ENCODE assay signal across 23 cellular contexts in the genomic region with DNA sequence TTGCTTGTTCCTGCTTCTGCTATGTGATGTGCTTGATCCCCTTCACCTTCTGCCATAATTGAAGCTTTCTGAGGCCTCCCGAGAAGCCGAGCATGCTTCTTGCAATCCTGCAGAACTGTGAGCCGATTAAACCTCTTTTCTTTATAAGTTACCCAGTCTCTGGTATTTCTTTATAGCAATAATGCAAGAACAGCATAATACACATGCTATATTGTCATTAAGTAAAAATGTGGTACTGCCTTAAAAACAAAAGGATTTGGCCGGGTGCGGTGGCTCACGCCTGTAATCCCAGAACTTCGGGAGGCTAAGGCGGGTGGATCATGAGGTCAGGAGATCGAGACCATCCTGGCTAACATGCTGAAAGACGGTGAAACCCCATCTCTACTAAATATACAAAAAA. TPM values are rescaled to one million over a fixed set of nuclear protein-coding genes. Genes with fewer than 3 reads are reported as not detected.
DNase-seq lines count a peak whose midpoint lies in the region; ATAC-seq, FAIRE-seq and TF ChIP-seq lines count a peak whose summit lies in the region.
"Had no signal": no experiment of that assay in that cellular context is flagged by ENCODE, and none has a peak within 500 bp of the region (broad histone marks: within the 10 kb centered on the region; RNA-seq: fewer than 3 reads in every experiment).

No MANE protein-coding gene starts in this region.

- no peaks in the 10 kb centered on the region for H3K27me3 Mint-ChIP-seq in stimulated activated naive CD8-positive, alpha-beta T cell treated with anti-CD3 and anti-CD28 coated beads, Interleukin-15, amount 100 ng/mL, for 72 hours
- H3K27me3 Mint-ChIP-seq in CD4-positive, CD25-positive, alpha-beta regulatory T cell: peaks cover 4% of the 10 kb centered on the region
- H3K27me3 Mint-ChIP-seq: CD4-positive, alpha-beta T cell had no signal

- no peaks in the 10 kb centered on the region for H3K4me1 ChIP-seq in CD4-positive, CD25-positive, alpha-beta regulatory T cell (ENCODE audit: control insufficient read depth, insufficient read depth, low read length, poor library complexity, severe bottlenecking)
- no peaks in the 10 kb centered on the region for H3K4me1 ChIP-seq in K562 (replicated peaks in 1 of 2; ENCODE audit: control insufficient read depth in 2 of 2, insufficient read depth in 2 of 2, low read length in 2 of 2)
- H3K4me1 ChIP-seq: BE2C, BLaER1, Caco-2 had no signal

- H3K9me1 ChIP-seq in K562 (ENCODE audit: control insufficient read depth, insufficient read depth, low read length): no peaks in the 10 kb centered on the region

- no peaks in the 10 kb centered on the region for H3K9me3 ChIP-seq in CD4-positive, CD25-positive, alpha-beta regulatory T cell (ENCODE audit: control insufficient read depth in 2 of 2, low read length in 2 of 2)
- H3K9me3 ChIP-seq in K562 (replicated peaks; ENCODE audit: control insufficient read depth, insufficient read depth, low read depth, low read length): no peaks in the 10 kb centered on the region
- H3K9me3 ChIP-seq: BE2C, Caco-2 had no signal

- no peak for TF ChIP-seq EP300 in K562 (IDR thresholded peaks at IDR 0.05; ENCODE audit: low read length)

- CTCF ChIA-PET in K562 (lab: Yijun Ruan, JAX; ENCODE audit: low intra/inter-chr PET ratio): no interaction called here

- H3K9me3 Mint-ChIP-seq in stimulated activated naive CD8-positive, alpha-beta T cell treated with anti-CD3 and anti-CD28 coated beads, Interleukin-15, amount 100 ng/mL, for 72 hours: no peaks in the 10 kb centered on the region
- H3K9me3 Mint-ChIP-seq in CD4-positive, CD25-positive, alpha-beta regulatory T cell: peaks cover 0 to 1% (median 0%) of the 10 kb centered on the region in 7 donors
- H3K9me3 Mint-ChIP-seq: CD4-positive, alpha-beta T cell; CD8-positive, alpha-beta T cell had no signal

- H3K79me2 ChIP-seq in K562 (ENCODE audit: control insufficient read depth, insufficient read depth, low read length): no peaks in the 10 kb centered on the region

- no peak overlapping the region for H3K4me3 ChIP-seq in CD4-positive, CD25-positive, alpha-beta regulatory T cell (ENCODE audit: low read depth, low read length)
- H3K4me3 ChIP-seq in K562: no peak overlapping the region
- H3K4me3 ChIP-seq: BLaER1 had no signal

- no peak for TF ChIP-seq CTCF in K562 (IDR thresholded peaks at IDR 0.05 in 2 of 3, conservative IDR thresholded peaks at IDR 0.05 in 1 of 3; ENCODE audit: insufficient read depth in 2 of 3, low read depth in 1 of 3, low read length in 3 of 3)

- H3K27me3 ChIP-seq in CD4-positive, CD25-positive, alpha-beta regulatory T cell (ENCODE audit: control insufficient read depth, insufficient read depth, low read length): no peaks in the 10 kb centered on the region
- H3K27me3 ChIP-seq in K562 (ENCODE audit: control insufficient read depth in 2 of 2, insufficient read depth in 2 of 2, low read length in 2 of 2): no peaks in the 10 kb centered on the region
- H3K27me3 ChIP-seq: BE2C, BLaER1 had no signal

- H3K4me1 Mint-ChIP-seq in stimulated activated naive CD8-positive, alpha-beta T cell treated with anti-CD3 and anti-CD28 coated beads, Interleukin-15, amount 100 ng/mL, for 72 hours: peaks cover under 1% of the 10 kb centered on the region
- peaks cover 2 to 5% (median 3%) of the 10 kb centered on the region in 4 donors for H3K4me1 Mint-ChIP-seq in CD4-positive, CD25-positive, alpha-beta regulatory T cell
- H3K4me1 Mint-ChIP-seq: CD14-positive monocyte had no signal

- no peak for ATAC-seq in stimulated activated naive CD8-positive, alpha-beta T cell treated with anti-CD3 and anti-CD28 coated beads, Interleukin-15, amount 100 ng/mL, for 72 hours
- no peak for ATAC-seq in stimulated activated naive CD8-positive, alpha-beta T cell treated with anti-CD3 and anti-CD28 coated beads, Interleukin-15, Interleukin-2, amounts not matched to agents 100 U/mL and 50 U/mL, for 24 hours
- ATAC-seq in CD4-positive, CD25-positive, alpha-beta regulatory T cell (ENCODE audit: low read depth in 2 of 2): no peak
- no peak for ATAC-seq in K562
- no peak for ATAC-seq in SK-N-SH treated with all-trans-retinoic acid at 6 μM for 48 hours
- ATAC-seq: CD8-positive, alpha-beta T cell had no signal

- no peak overlapping the region for H3K27ac ChIP-seq in CD4-positive, CD25-positive, alpha-beta regulatory T cell (ENCODE audit: insufficient read depth, low read length, poor library complexity, severe bottlenecking)
- H3K27ac ChIP-seq in K562 (ENCODE audit: extremely low read depth, low read depth, low read length): no peak overlapping the region
- H3K27ac ChIP-seq: BLaER1 had no signal

- H3K36me3 ChIP-seq in CD4-positive, CD25-positive, alpha-beta regulatory T cell (ENCODE audit: control insufficient read depth, insufficient read depth, low read length): peaks cover 12% of the 10 kb centered on the region
- H3K36me3 ChIP-seq in K562 (ENCODE audit: control insufficient read depth, insufficient read depth, low read length): peaks cover 2% of the 10 kb centered on the region; the same call in 1 of the 3 replicates

- no peak for TF ChIP-seq RAD21 in K562 (CRISPR knock-in tag; conservative IDR thresholded peaks at IDR 0.05 in 1 of 2, IDR thresholded peaks at IDR 0.05 in 1 of 2)

- H3K4me2 ChIP-seq in K562 (ENCODE audit: insufficient read depth, low read length): no peak overlapping the region
- H3K4me2 ChIP-seq: BLaER1 had no signal

- H3K9ac ChIP-seq in K562 (ENCODE audit: insufficient read depth in 1 of 2, low read depth in 2 of 2, low read length in 2 of 2): no peak overlapping the region
- H3K9ac ChIP-seq: BLaER1 had no signal

- intact Hi-C loops in K562 (cut with micrococcal nuclease): no loop called here

- H2AFZ ChIP-seq in K562 (ENCODE audit: low read depth, low read length): no peak overlapping the region

- TF ChIP-seq POLR2A in K562 (conservative IDR thresholded peaks at IDR 0.05): no peak

- BruUV-seq in K562 (replicated peaks; lab: Mats Ljungman, UMichigan): no TSS peak

- H4K20me1 ChIP-seq in K562 (replicated peaks; ENCODE audit: control insufficient read depth, insufficient read depth, low read length): no peaks in the 10 kb centered on the region
- H4K20me1 ChIP-seq: BLaER1 had no signal

- POLR2A ChIA-PET in K562 (lab: Yijun Ruan, JAX): interaction anchor here (0.6 to 1.3 kb wide), 2 partner anchors 60 to 120 kb away, joined by 3 read pairs; no protein-coding TSS in a partner anchor

- no peak overlapping the region for H3K4me3 Mint-ChIP-seq in stimulated activated naive CD8-positive, alpha-beta T cell treated with anti-CD3 and anti-CD28 coated beads, Interleukin-15, amount 100 ng/mL, for 72 hours
- H3K4me3 Mint-ChIP-seq in CD4-positive, CD25-positive, alpha-beta regulatory T cell: no peak overlapping the region
- H3K4me3 Mint-ChIP-seq: CD14-positive monocyte; CD4-positive, alpha-beta T cell; CD8-positive, alpha-beta T cell had no signal

- no peak for DNase-seq in stimulated activated naive CD8-positive, alpha-beta T cell treated with anti-CD3 and anti-CD28 coated beads, Interleukin-15, amount 100 ng/mL, for 72 hours
- DNase-seq in stimulated activated naive CD8-positive, alpha-beta T cell treated with anti-CD3 and anti-CD28 coated beads, Interleukin-15, Interleukin-2, amounts not matched to agents 100 U/mL and 50 U/mL, for 24 hours: no peak
- DNase-seq in CD4-positive, CD25-positive, alpha-beta regulatory T cell: no peak
- DNase-seq in K562 (ENCODE audit: extremely low read depth in 1 of 4, low spot score in 3 of 4): no peak
- no peak for DNase-seq in activated effector memory CD4-positive, alpha-beta T cell treated with Interleukin-2 at 50 U/mL for 16 hours
- no peak for DNase-seq in effector CD8-positive, alpha-beta T cell (lab: John Stamatoyannopoulos, UW)
- DNase-seq: 8988T; BE2C; C1 segment of cervical spinal cord; Caco-2; Calu3; CD4-positive, alpha-beta T cell; CD8-positive, alpha-beta T cell; DMS79 treated with DMSO at 0.1 percent for 48 hours; GF-D8 had no signal

- WGBS in K562 (ENCODE audit: insufficient coverage, low coverage, missing lambda C conversion rate): 94% methylated on average over 10 of the region's 10 CpGs

- H3K36me3 Mint-ChIP-seq in CD4-positive, CD25-positive, alpha-beta regulatory T cell: peaks cover 41% of the 10 kb centered on the region

- in situ Hi-C loops in K562 (cut with MboI): no loop called here

- H3K27ac Mint-ChIP-seq in stimulated activated naive CD8-positive, alpha-beta T cell treated with anti-CD3 and anti-CD28 coated beads, Interleukin-15, amount 100 ng/mL, for 72 hours: peak overlapping the region; percentile 62 to 64
- H3K27ac Mint-ChIP-seq in CD4-positive, CD25-positive, alpha-beta regulatory T cell: peak overlapping the region in 2 of 3 donors; percentile 16 to 29
- H3K27ac Mint-ChIP-seq: CD14-positive monocyte; CD4-positive, alpha-beta T cell; CD8-positive, alpha-beta T cell had no signal

- no peak for FAIRE-seq in K562 (lab: Jason Lieb, UNC)
- FAIRE-seq: A204.1, D721Med, G401.6, GM12891, GM19239 had no signal

RNA-seq across cellular contexts. Expression of a gene that starts 59.6 kb away (rescaled TPM):
- 86.6 TPM for total RNA-seq in CD4-positive, CD25-positive, alpha-beta regulatory T cell
- polyA plus RNA-seq in CD4-positive, CD25-positive, alpha-beta regulatory T cell: 100 to 1,000 TPM; 282 to 361 (median 288) TPM
- 13.7 and 30.0 TPM in 2 replicates for total RNA-seq in K562 (2011; cell fraction: chromatin; rRNA removed; ENCODE audit: low replicate concordance)
- 13.7 and 15.7 TPM in 2 replicates for total RNA-seq in K562 (2011; cell fraction: nucleolus; rRNA removed)
- total RNA-seq in K562 (2011; cell fraction: nucleoplasm; rRNA removed): 30.3 and 57.6 TPM in 2 replicates
- total RNA-seq in K562 (2014; rRNA removed) (42.6 and 55.8 TPM in 2 replicates), K562 (2014; rRNA removed; fragmentation: Illumina TruSeq; extraction: Trizol) (108 and 111 TPM in 2 replicates), K562 (2015; rRNA removed; fragmentation: Illumina TruSeq; extraction: Trizol) (79.7 and 87.7 TPM in 2 replicates), K562 (2021) (72.5 and 72.7 TPM in 2 replicates)
- polyA plus RNA-seq in K562 (2011; rRNA removed) (162 and 168 TPM in 2 replicates), K562 (2014; fragmentation: Illumina TruSeq; extraction: Trizol) (74.2 and 85.3 TPM in 2 replicates), K562 (2014; fragmentation: Nextera tagmentation; extraction: Ambion mirVana) (100 to 1,000 TPM; 184 to 208 TPM), K562 (2014; rRNA removed) (112 and 134 TPM in 2 replicates)
- polyA plus RNA-seq in K562 (2011; cell fraction: cytosol; rRNA removed): 47.9 and 96.2 TPM in 2 replicates
- 27.0 and 46.2 TPM in 2 replicates for polyA plus RNA-seq in K562 (2011; cell fraction: nucleus; rRNA removed)
- polyA plus RNA-seq in K562 (2012): 85.3 and 238 TPM in 2 replicates
- polyA minus RNA-seq in K562 (2011; rRNA and poly(A)+ RNA removed): 41.3 and 52.4 TPM in 2 replicates
- 13.9 and 15.1 TPM in 2 replicates for polyA minus RNA-seq in K562 (2011; cell fraction: cytosol; rRNA and poly(A)+ RNA removed)
- 3.2 and 10.0 TPM in 2 replicates for polyA minus RNA-seq in K562 (2011; cell fraction: nucleus; rRNA and poly(A)+ RNA removed)

RNA-seq across cellular contexts. Expression of a gene that starts 59.9 kb away (rescaled TPM):
- 25.2 TPM for total RNA-seq in CD4-positive, CD25-positive, alpha-beta regulatory T cell
- 10 to 100 TPM; 20.5 to 28.8 (median 27.2) TPM for polyA plus RNA-seq in CD4-positive, CD25-positive, alpha-beta regulatory T cell
- 49.7 and 77.0 TPM in 2 replicates for total RNA-seq in K562 (2011; cell fraction: chromatin; rRNA removed; ENCODE audit: low replicate concordance)
- total RNA-seq in K562 (2011; cell fraction: nucleolus; rRNA removed): 28.7 and 34.9 TPM in 2 replicates
- 43.5 and 57.0 TPM in 2 replicates for total RNA-seq in K562 (2011; cell fraction: nucleoplasm; rRNA removed)
- 27.6 and 31.7 TPM in 2 replicates for total RNA-seq in K562 (2014; rRNA removed)
- 52.8 and 62.6 TPM in 2 replicates for total RNA-seq in K562 (2014; rRNA removed; fragmentation: Illumina TruSeq; extraction: Trizol)
- 33.3 and 38.2 TPM in 2 replicates for total RNA-seq in K562 (2015; rRNA removed; fragmentation: Illumina TruSeq; extraction: Trizol)
- 45.7 and 48.4 TPM in 2 replicates for total RNA-seq in K562 (2021)
- polyA plus RNA-seq in K562 (2011; rRNA removed): 53.2 and 64.1 TPM in 2 replicates
- polyA plus RNA-seq in K562 (2011; cell fraction: cytosol; rRNA removed): 20.9 and 37.8 TPM in 2 replicates
- 13.5 and 19.8 TPM in 2 replicates for polyA plus RNA-seq in K562 (2011; cell fraction: nucleus; rRNA removed)
- 39.1 and 50.0 TPM in 2 replicates for polyA plus RNA-seq in K562 (2012)
- polyA plus RNA-seq in K562 (2014; fragmentation: Illumina TruSeq; extraction: Trizol): 54.4 and 70.0 TPM in 2 replicates
- polyA plus RNA-seq in K562 (2014; fragmentation: Nextera tagmentation; extraction: Ambion mirVana): 10 to 100 TPM; 50.8 to 73.3 TPM
- 42.7 and 55.5 TPM in 2 replicates for polyA plus RNA-seq in K562 (2014; rRNA removed)
- polyA minus RNA-seq in K562 (2011; rRNA and poly(A)+ RNA removed): 90.3 and 97.7 TPM in 2 replicates
- 35.1 and 39.2 TPM in 2 replicates for polyA minus RNA-seq in K562 (2011; cell fraction: cytosol; rRNA and poly(A)+ RNA removed)
- polyA minus RNA-seq in K562 (2011; cell fraction: nucleus; rRNA and poly(A)+ RNA removed): 13.6 and 33.1 TPM in 2 replicates
